ENCODE assay signal across 8 cellular contexts in the genomic region with DNA sequence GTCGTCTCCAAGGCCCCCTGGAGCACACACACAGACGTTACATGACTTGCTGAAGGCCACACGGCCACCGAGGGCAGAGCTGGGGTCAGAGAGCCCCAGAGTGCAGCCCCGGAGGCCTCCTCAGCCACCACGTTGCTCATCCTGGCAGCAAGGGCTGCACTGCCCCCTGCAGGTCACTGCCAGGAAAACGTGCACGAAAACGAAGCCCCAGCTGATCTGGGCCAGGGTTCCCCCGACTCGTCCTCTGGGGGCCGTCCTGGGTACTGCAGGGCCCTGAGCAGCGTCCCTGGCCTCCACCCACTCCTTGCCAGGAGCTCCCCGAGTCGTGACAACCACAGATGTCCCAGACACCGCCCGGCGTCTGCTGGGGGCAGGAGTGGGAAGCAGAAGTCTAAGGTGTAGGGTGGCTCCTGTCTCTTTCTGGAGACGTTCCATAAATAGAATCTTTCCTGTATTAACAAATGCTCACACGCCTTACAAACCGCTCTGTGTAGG. TPM values are rescaled to one million over a fixed set of nuclear protein-coding genes. Genes with fewer than 3 reads are reported as not detected.
DNase-seq lines count a peak whose midpoint lies in the region; ATAC-seq and TF ChIP-seq lines count a peak whose summit lies in the region.

No MANE protein-coding gene starts in this region.

- WGBS in liver, result 28% methylated on average over 21 of the region's 21 CpGs

- ATAC-seq in HG03175 (IDR thresholded peaks at IDR 0.05; ENCODE audit: unreplicated experiment), result peak; percentile 34
- no peak for ATAC-seq in GM19023 (IDR thresholded peaks at IDR 0.05; ENCODE audit: unreplicated experiment)

- peak; percentile 65 to 84 for TF ChIP-seq RAD21 in liver (IDR thresholded peaks at IDR 0.05)

- no peaks in the 10 kb centered on the region for H3K27me3 ChIP-seq in liver (ENCODE audit: control insufficient read depth in 4 of 4, insufficient read depth in 4 of 4, low read length in 3 of 4)

- DNase-seq in DMS53 (lab: John Stamatoyannopoulos, UW) (peak; percentile 91), NCI-H526 treated with DMSO at 0.1 percent for 48 hours (lab: John Stamatoyannopoulos, UW) (peak; percentile 33), dermis blood vessel endothelial cell (peak; percentile 95)
- peak; percentile 91 to 92 for DNase-seq in activated CD4-positive, alpha-beta T cell treated with anti-CD3 and anti-CD28 coated beads, Interleukin-2, amount 50 U/mL, for 24 hours (ENCODE audit: low read depth in 1 of 2, low spot score in 1 of 2)
- peak; percentile 95 for DNase-seq in stimulated activated CD4-positive, alpha-beta T cell treated with anti-CD3 and anti-CD28 coated beads, Interleukin-4, amount 100 ng/mL, for 24 hours

- peak overlapping the region; percentile 14 to 38 for H3K27ac ChIP-seq in liver (ENCODE audit: low read depth in 1 of 2, low read length in 2 of 2)

- H3K4me3 ChIP-seq in liver (ENCODE audit: low read depth in 1 of 3, low read length in 3 of 3), result no peak overlapping the region

- peak; percentile 92 for TF ChIP-seq CTCF in liver (IDR thresholded peaks at IDR 0.05; ENCODE audit: low read depth, low read length, missing input control)

- H3K4me1 ChIP-seq in liver (ENCODE audit: control insufficient read depth in 4 of 4, insufficient read depth in 4 of 4, low read length in 3 of 4), result peaks cover 6 to 23% (median 15%) of the 10 kb centered on the region in 4 donors

- no peak overlapping the region for H3K9ac ChIP-seq in liver (ENCODE audit: low read depth in 1 of 2, low read length in 2 of 2)

- no peaks in the 10 kb centered on the region for H3K9me3 ChIP-seq in liver (ENCODE audit: control insufficient read depth in 4 of 4, low read length in 3 of 4)

- H3K36me3 ChIP-seq in liver (ENCODE audit: control insufficient read depth in 4 of 4, insufficient read depth in 3 of 4, low read depth in 1 of 4, low read length in 3 of 4), result no peaks in the 10 kb centered on the region

TF ChIP-seq in liver, 16 proteins besides CTCF, POLR2A, EP300 and RAD21:
- no peak for TF ChIP-seq GABPA (IDR thresholded peaks at IDR 0.05 in 1 of 2, conservative IDR thresholded peaks at IDR 0.05 in 1 of 2)
- no peak for TF ChIP-seq HNF4A (conservative IDR thresholded peaks at IDR 0.05)
- peak in 1 of 2 donors; percentile 31 for TF ChIP-seq RXRA (IDR thresholded peaks at IDR 0.05)
- no peak for TF ChIP-seq NR2F2 (IDR thresholded peaks at IDR 0.05)
- no peak for TF ChIP-seq FOXA1 (IDR thresholded peaks at IDR 0.05)

RNA-seq across cellular contexts. Expression of gene TPGS1, which starts 3.4 kb away (rescaled TPM):
- 35.6 and 74.0 TPM in 2 replicates for total RNA-seq in dermis blood vessel endothelial cell
- 10 to 100 TPM; 15.1 to 15.5 TPM for total RNA-seq in liver
- polyA plus RNA-seq in liver, result 10 to 100 TPM in 1 of 2 donors, 1 to 10 TPM in 1; 1.7 to 14.3 TPM

RNA-seq across cellular contexts. Expression of gene MADCAM1, which starts 14.4 kb away (rescaled TPM):
- 0.09 and 0.34 TPM in 2 replicates for total RNA-seq in dermis blood vessel endothelial cell
- total RNA-seq in liver, result under 1 TPM; 0.17 to 0.23 TPM
- under 1 TPM; 0.25 to 0.32 TPM for polyA plus RNA-seq in liver

RNA-seq across cellular contexts. Expression of gene CDC34, which starts 20.9 kb away (rescaled TPM):
- total RNA-seq in dermis blood vessel endothelial cell, result 111 and 112 TPM in 2 replicates
- 10 to 100 TPM; 29.6 to 83.8 TPM for total RNA-seq in liver
- 10 to 100 TPM; 19.2 to 53.9 TPM for polyA plus RNA-seq in liver

RNA-seq across cellular contexts. Expression of gene GZMM, which starts 33.2 kb away (rescaled TPM):
- total RNA-seq in dermis blood vessel endothelial cell (not detected in 2 replicates), liver (1 to 10 TPM; 1.0 to 1.1 TPM)
- polyA plus RNA-seq in liver, result 1 to 10 TPM in 1 of 2 donors, under 1 TPM in 1; 0.28 to 1.3 TPM

RNA-seq across cellular contexts. Expression of gene SHC2, which starts 49.8 kb away (rescaled TPM):
- total RNA-seq in dermis blood vessel endothelial cell, result 8.3 and 11.3 TPM in 2 replicates
- total RNA-seq in liver, result 10 to 100 TPM; 15.6 to 28.7 TPM
- 10 to 100 TPM; 17.3 to 43.0 TPM for polyA plus RNA-seq in liver

Comparison
In these comparisons a context has a peak if more than half of its experiments do, and no peak if none do; other contexts are left out.
1. DNase-seq: peak in every context shown above with its lines; median percentile 95 in dermis blood vessel endothelial cell; 95 in stimulated activated CD4-positive, alpha-beta T cell treated with anti-CD3 and anti-CD28 coated beads, Interleukin-4, amount 100 ng/mL, for 24 hours; 92 in activated CD4-positive, alpha-beta T cell treated with anti-CD3 and anti-CD28 coated beads, Interleukin-2, amount 50 U/mL, for 24 hours; 91 in DMS53; 33 in NCI-H526 treated with DMSO at 0.1 percent for 48 hours.